Comparison of ENCODE assay signal across 11 cellular contexts in the genomic region with DNA sequence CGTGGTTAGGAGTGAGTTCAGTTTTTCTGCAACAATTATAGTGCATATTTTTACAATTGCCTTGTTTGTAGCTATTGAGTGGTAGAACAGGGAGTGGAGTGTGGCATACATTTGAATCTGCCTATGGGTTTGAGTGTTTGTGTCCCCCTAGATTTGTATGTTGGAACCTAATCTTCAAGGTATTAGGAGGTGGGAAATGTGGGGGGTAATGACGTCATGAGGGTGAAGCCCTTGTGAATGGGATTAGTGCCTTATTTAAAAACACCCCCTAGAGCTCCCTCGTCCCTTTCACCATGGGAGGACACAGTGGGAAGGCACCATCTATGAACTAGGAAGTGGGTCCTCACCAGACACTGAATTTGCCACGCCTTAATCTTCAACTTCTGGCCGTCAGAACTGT.
"Had no signal": no experiment of that assay in that cellular context is flagged by ENCODE, and none has a peak within 500 bp of the region (broad histone marks: within the 10 kb centered on the region; RNA-seq: fewer than 3 reads in every experiment).

No MANE protein-coding gene starts in this region.

- H3K9ac ChIP-seq: GM23248 had no signal

- ATAC-seq: GM23338, HCT116 had no signal

- H3K4me3 Mint-ChIP-seq: GM23338, H9, HFFc6 had no signal

- H3K4me2 ChIP-seq: GM23338 had no signal

- H3K27ac ChIP-seq: GM23248 had no signal

- DNase-seq: GM23248, GOT3, H7, H9, HCEC 1CT, HFFc6 had no signal

- FAIRE-seq: H1, H54 had no signal

- H2AFZ ChIP-seq: GM23248, GM23338 had no signal

- H3K4me1 ChIP-seq: HAP-1 had no signal

- H3K4me3 ChIP-seq: GM23248, GM23338, HAP-1 had no signal

- H3K9me3 ChIP-seq: HAP-1 had no signal

- H3K9me3 Mint-ChIP-seq: GM23338 had no signal

- H3K27ac Mint-ChIP-seq: GM23338, H9, HFFc6 had no signal

- H3K36me3 ChIP-seq: HAP-1 had no signal
